In the genomic region with DNA sequence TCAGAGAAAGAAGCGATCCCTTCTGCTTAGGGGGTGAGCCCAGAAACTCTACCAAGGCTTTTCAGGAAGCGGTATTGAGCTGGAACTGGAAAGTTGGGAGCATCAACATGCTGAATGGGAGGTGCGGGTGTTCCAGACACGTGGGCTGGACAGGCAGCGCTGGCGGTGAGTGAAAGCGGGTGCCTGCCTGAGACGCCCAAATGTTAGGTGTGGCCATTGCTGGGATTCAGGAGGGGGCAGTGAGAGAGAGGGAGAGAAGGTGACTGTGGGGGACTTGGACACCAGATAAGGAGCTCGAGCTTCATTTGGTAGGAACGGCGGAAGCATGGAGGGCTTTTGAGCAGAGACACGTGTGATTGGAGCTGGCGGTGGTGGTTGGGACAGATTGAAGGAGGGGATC, we compare ENCODE assay signal across 1 cellular context.
TF ChIP-seq lines count a peak whose summit lies in the region.

No MANE protein-coding gene starts in this region.

TF ChIP-seq in HepG2, 621 proteins besides CTCF, POLR2A, EP300 and RAD21 (continued from another document):
- TF ChIP-seq, protein P1, sequence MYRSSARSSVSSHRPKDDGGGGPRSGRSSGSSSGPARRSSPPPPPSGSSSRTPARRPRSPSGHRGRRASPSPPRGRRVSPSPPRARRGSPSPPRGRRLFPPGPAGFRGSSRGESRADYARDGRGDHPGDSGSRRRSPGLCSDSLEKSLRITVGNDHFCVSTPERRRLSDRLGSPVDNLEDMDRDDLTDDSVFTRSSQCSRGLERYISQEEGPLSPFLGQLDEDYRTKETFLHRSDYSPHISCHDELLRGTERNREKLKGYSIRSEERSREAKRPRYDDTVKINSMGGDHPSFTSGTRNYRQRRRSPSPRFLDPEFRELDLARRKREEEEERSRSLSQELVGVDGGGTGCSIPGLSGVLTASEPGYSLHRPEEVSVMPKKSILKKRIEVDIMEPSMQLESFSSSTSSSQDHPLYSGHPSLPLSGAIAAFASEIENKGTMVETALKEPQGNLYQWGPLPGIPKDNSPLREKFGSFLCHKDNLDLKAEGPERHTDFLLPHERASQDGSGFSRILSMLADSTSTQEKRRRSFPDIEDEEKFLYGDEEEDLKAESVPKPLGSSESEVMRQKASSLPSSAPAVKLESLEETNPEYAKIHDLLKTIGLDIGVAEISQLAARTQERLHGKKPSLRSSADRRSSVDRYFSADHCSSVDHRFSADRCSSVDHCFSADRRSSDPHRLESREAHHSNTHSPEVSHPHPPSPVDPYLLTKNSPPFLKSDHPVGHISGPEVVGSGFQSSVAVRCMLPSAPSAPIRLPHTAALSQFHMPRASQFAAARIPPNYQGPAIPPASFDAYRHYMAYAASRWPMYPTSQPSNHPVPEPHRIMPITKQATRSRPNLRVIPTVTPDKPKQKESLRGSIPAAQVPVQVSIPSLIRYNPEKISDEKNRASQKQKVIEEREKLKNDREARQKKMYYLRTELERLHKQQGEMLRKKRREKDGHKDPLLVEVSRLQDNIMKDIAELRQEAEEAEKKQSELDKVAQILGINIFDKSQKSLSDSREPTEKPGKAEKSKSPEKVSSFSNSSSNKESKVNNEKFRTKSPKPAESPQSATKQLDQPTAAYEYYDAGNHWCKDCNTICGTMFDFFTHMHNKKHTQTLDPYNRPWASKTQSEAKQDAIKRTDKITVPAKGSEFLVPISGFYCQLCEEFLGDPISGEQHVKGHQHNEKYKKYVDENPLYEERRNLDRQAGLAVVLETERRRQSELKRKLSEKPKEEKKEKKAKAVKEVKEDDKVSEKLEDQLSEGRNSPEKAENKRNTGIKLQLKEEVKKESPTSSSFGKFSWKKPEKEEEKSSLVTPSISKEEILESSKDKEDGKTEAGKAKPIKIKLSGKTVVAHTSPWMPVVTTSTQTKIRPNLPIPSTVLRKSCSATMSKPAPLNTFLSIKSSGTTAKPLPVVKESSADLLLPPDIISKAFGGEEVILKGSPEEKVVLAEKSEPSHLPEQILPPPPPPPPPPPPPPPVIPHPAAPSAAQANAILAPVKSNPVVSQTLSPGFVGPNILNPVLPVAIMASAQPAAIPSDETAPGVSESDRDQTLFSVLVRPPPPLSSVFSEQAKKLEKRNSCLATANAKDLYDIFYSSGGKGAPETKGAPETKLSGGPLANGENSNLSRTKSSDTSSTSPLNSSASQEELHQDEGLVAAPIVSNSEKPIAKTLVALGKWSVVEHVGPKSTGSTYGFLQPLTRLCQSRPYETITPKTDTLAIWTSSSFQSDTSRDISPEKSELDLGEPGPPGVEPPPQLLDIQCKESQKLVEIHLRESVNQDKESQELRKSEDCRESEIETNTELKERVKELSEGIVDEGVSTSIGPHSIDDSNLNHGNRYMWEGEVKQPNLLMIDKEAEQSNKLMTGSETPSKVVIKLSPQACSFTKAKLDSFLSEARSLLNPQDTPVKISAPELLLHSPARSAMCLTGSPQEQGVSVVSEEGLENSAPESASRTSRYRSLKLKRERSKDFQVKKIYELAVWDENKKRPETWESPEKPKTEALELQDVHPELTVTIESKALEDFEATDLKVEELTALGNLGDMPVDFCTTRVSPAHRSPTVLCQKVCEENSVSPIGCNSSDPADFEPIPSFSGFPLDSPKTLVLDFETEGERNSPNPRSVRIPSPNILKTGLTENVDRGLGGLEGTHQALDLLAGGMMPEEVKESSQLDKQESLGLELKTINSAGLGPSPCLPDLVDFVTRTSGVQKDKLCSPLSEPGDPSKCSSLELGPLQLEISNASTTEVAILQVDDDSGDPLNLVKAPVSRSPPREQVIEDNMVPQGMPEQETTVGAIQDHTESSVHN (CRISPR knock-in tag; IDR thresholded peaks at IDR 0.05), result no peak
- TF ChIP-seq SRY (CRISPR knock-in tag; IDR thresholded peaks at IDR 0.05) (no peak), ZFX (CRISPR knock-in tag; IDR thresholded peaks at IDR 0.05; ENCODE audit: low read depth) (no peak)
